13 cellular contexts compared by ENCODE assay signal in genomic region chr6:12538881-12539357, GRCh38.
A peak's percentile ranks its signal among the peaks of the same experiment; 100 is the strongest.
DNase-seq lines count a peak whose midpoint lies in the region; ATAC-seq and TF ChIP-seq lines count a peak whose summit lies in the region.
"Had no signal": no experiment of that assay in that cellular context is flagged by ENCODE, and none has a peak within 500 bp of the region (broad histone marks: within the 10 kb centered on the region; RNA-seq: fewer than 3 reads in every experiment).

No MANE protein-coding gene starts in this region.

- H3K27ac ChIP-seq in mesendoderm (ENCODE audit: low read depth, low read length) (no peak overlapping the region), aorta (ENCODE audit: low read depth in 1 of 2, low read length in 2 of 2) (no peak overlapping the region), esophagus muscularis mucosa (replicated peaks in 1 of 4) (no peak overlapping the region)

- H3K4me1 ChIP-seq in mesendoderm (ENCODE audit: control insufficient read depth, low read depth, low read length) (no peaks in the 10 kb centered on the region), aorta (ENCODE audit: control insufficient read depth in 1 of 2, insufficient read depth in 2 of 2, low read length in 2 of 2) (no peaks in the 10 kb centered on the region), esophagus muscularis mucosa (peaks cover 0 to 5% (median 3%) of the 10 kb centered on the region in 4 donors)

- H3K36me3 ChIP-seq in mesendoderm (ENCODE audit: control insufficient read depth, insufficient read depth, low read length) (no peaks in the 10 kb centered on the region), aorta (ENCODE audit: control insufficient read depth in 1 of 2, insufficient read depth in 2 of 2, low read length in 1 of 2) (no peaks in the 10 kb centered on the region), esophagus muscularis mucosa (no peaks in the 10 kb centered on the region)

- TF ChIP-seq CTCF in fibroblast of villous mesenchyme (IDR thresholded peaks at IDR 0.05; ENCODE audit: insufficient read depth, low read depth, low read length), result no peak
- no peak for TF ChIP-seq CTCF in esophagus muscularis mucosa (IDR thresholded peaks at IDR 0.05)

- H3K4me3 ChIP-seq in fibroblast of villous mesenchyme (ENCODE audit: low read depth, low read length) (no peak overlapping the region), mesendoderm (ENCODE audit: low read length) (no peak overlapping the region), aorta (ENCODE audit: low read length in 2 of 2) (no peak overlapping the region), esophagus muscularis mucosa (no peak overlapping the region)

- H4K8ac ChIP-seq in mesendoderm (ENCODE audit: low read depth, low read length), result no peak overlapping the region

- intact Hi-C loops in aorta (cut with DNase I), result no loop called here
- intact Hi-C loops in esophagus muscularis mucosa (cut with DNase I), result no loop called here

- no peak overlapping the region for H3K23ac ChIP-seq in mesendoderm (ENCODE audit: low read length)

- H3K4me1 Mint-ChIP-seq in T-helper 2 cell treated with Interferon-gamma antibody and Interleukin-4, amounts not matched to agents 5 μg/mL and 100 μg/mL, for 36 hours (ENCODE audit: low read depth), result no peaks in the 10 kb centered on the region

- peak overlapping the region; percentile 22 for H3K56ac ChIP-seq in mesendoderm (ENCODE audit: low read length)

- H3K18ac ChIP-seq in mesendoderm (ENCODE audit: low read length), result no peak overlapping the region

- DNase-seq in SW480 (ENCODE audit: low spot score) (peak; percentile 38), fibroblast of villous mesenchyme (ENCODE audit: low read depth) (peak; percentile 56), mesendoderm (no peak), aorta (peak; percentile 61 to 82), esophagus muscularis mucosa (ENCODE audit: extremely low spot score) (no peak)
- DNase-seq in T-helper 2 cell treated with Interferon-gamma antibody and Interleukin-4, amounts not matched to agents 5 μg/mL and 100 μg/mL, for 36 hours (ENCODE audit: low spot score), result no peak
- DNase-seq: activated CD8-positive, alpha-beta memory T cell treated with anti-CD3 and anti-CD28 coated beads, Interleukin-2, amount 50 U/mL, for 48 hours; CD8-positive, alpha-beta T cell; effector memory CD4-positive, alpha-beta T cell; Karpas-422; NCI-H2029; NCI-H82 had no signal

- H2AK5ac ChIP-seq in mesendoderm (ENCODE audit: low read length), result no peak overlapping the region

- no peak overlapping the region for H3K4ac ChIP-seq in mesendoderm (ENCODE audit: low read depth, low read length)

- no peak for TF ChIP-seq POLR2A in esophagus muscularis mucosa (IDR thresholded peaks at IDR 0.05; ENCODE audit: low read depth)

- H3K9me3 ChIP-seq in aorta (ENCODE audit: control insufficient read depth, low read length) (no peaks in the 10 kb centered on the region), esophagus muscularis mucosa (no peaks in the 10 kb centered on the region)

- H3K36me3 Mint-ChIP-seq in T-helper 2 cell treated with Interferon-gamma antibody and Interleukin-4, amounts not matched to agents 5 μg/mL and 100 μg/mL, for 36 hours (ENCODE audit: low read depth), result no peaks in the 10 kb centered on the region
- H3K36me3 Mint-ChIP-seq: CD8-positive, alpha-beta T cell had no signal

- H3K9me3 Mint-ChIP-seq in T-helper 2 cell treated with Interferon-gamma antibody and Interleukin-4, amounts not matched to agents 5 μg/mL and 100 μg/mL, for 36 hours, result peaks cover 9% of the 10 kb centered on the region
- H3K9me3 Mint-ChIP-seq: CD8-positive, alpha-beta T cell had no signal

- H3K27me3 ChIP-seq in mesendoderm (ENCODE audit: insufficient read depth, low read length, poor library complexity), result no peaks in the 10 kb centered on the region
- no peaks in the 10 kb centered on the region for H3K27me3 ChIP-seq in aorta (ENCODE audit: control insufficient read depth in 1 of 2, insufficient read depth in 2 of 2, low read length in 1 of 2)
- no peaks in the 10 kb centered on the region for H3K27me3 ChIP-seq in esophagus muscularis mucosa

- no peak overlapping the region for H4K5ac ChIP-seq in mesendoderm (ENCODE audit: low read length)

- H3K4me3 Mint-ChIP-seq in T-helper 2 cell treated with Interferon-gamma antibody and Interleukin-4, amounts not matched to agents 5 μg/mL and 100 μg/mL, for 36 hours, result no peak overlapping the region
- H3K4me3 Mint-ChIP-seq: CD8-positive, alpha-beta T cell had no signal

- no CpG with 5 or more reads among the region's 9 CpGs for WGBS in mesendoderm (ENCODE audit: extremely low coverage, insufficient coverage, low lambda C conversion rate)
- 66 to 73% methylated on average over 9 of the region's 9 CpGs for WGBS in aorta, 2 donors
- WGBS in esophagus muscularis mucosa, result 72% methylated on average over 9 of the region's 9 CpGs

- H3K9ac ChIP-seq in mesendoderm (ENCODE audit: low read length), result no peak overlapping the region

- H2BK15ac ChIP-seq in mesendoderm (replicated peaks; ENCODE audit: low read depth), result no peak overlapping the region

- ATAC-seq in aorta (ENCODE audit: low FRiP score) (peak; percentile 76), GM21529 (IDR thresholded peaks at IDR 0.05; ENCODE audit: unreplicated experiment) (no peak)
- ATAC-seq: CD8-positive, alpha-beta T cell had no signal

- no peaks in the 10 kb centered on the region for H3K79me2 ChIP-seq in mesendoderm (ENCODE audit: control insufficient read depth, insufficient read depth, low read length)

- H3K27ac Mint-ChIP-seq in T-helper 2 cell treated with Interferon-gamma antibody and Interleukin-4, amounts not matched to agents 5 μg/mL and 100 μg/mL, for 36 hours, result no peak overlapping the region
- H3K27ac Mint-ChIP-seq: CD8-positive, alpha-beta T cell had no signal

- H3K4me2 ChIP-seq in mesendoderm (ENCODE audit: low read length), result no peak overlapping the region

- H3K79me1 ChIP-seq in mesendoderm (ENCODE audit: low read length), result no peaks in the 10 kb centered on the region

- peaks cover 4% of the 10 kb centered on the region for H3K27me3 Mint-ChIP-seq in T-helper 2 cell treated with Interferon-gamma antibody and Interleukin-4, amounts not matched to agents 5 μg/mL and 100 μg/mL, for 36 hours (ENCODE audit: low read depth)

- H2BK120ac ChIP-seq in mesendoderm (ENCODE audit: low read depth, low read length), result no peak overlapping the region

- TF ChIP-seq EP300 in esophagus muscularis mucosa (IDR thresholded peaks at IDR 0.05), result no peak

- H2BK5ac ChIP-seq in mesendoderm (ENCODE audit: low read length), result no peak overlapping the region

Comparison
In these comparisons a context has a peak if more than half of its experiments do, and no peak if none do; other contexts are left out.
1. DNase-seq: peak in SW480 (single experiment), fibroblast of villous mesenchyme (single experiment) and aorta (2 of 2); none in mesendoderm (single experiment), esophagus muscularis mucosa (single experiment) and T-helper 2 cell treated with Interferon-gamma antibody and Interleukin-4, amounts not matched to agents 5 μg/mL and 100 μg/mL, for 36 hours (single experiment).